8 cellular contexts compared by ENCODE assay signal in the genomic region with DNA sequence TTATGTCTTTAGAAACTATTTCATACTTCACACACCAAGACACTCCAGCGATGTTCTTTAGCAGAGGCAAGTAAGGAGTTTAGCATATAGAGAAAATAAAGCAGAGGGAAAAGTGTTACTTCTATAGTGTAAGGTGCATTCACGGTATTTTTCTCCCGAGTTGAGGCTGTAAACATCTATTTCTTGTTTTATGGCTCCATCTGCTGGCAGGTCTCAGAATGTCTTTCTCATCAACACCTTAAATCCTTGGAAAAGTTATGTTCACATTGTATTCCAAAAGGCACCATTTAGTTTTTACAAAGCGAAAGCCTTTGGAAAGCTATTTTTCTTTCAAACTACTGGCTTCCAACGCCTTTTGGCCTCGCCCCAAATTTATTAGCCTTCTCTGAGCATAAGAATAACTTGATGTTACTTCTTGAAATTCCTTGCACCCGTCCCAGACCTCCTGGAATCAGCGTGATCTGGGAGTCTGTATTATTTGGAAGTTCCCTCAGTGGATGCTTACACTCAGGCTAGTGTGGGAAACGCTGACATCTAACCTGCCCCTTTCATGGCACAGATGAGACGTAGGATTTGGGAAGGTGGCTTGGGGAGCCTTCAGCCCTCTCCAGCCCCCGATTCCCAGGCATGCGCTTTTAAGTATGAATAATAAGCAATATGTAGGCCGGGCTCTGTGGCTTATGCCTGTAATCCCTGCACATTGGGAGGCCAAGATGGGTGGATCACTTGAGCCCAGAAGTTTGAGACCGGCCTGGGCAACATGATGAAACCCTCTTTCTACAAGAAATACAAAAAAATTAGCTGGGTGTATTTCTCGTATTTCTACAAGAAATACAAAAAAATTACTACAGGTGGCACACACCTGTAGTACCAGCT. TPM values are rescaled to one million over a fixed set of nuclear protein-coding genes. Genes with fewer than 3 reads are reported as not detected.
DNase-seq lines count a peak whose midpoint lies in the region; ATAC-seq, FAIRE-seq and TF ChIP-seq lines count a peak whose summit lies in the region.

No MANE protein-coding gene starts in this region.

- TF ChIP-seq CTCF in OCI-LY7 (conservative IDR thresholded peaks at IDR 0.05; ENCODE audit: low read length): peak; percentile 87
- peak; percentile 22 for TF ChIP-seq CTCF in mucosa of descending colon (IDR thresholded peaks at IDR 0.05)

- no peaks in the 10 kb centered on the region for H3K9me2 ChIP-seq in OCI-LY7 (ENCODE audit: insufficient read depth, low read length)

- no peak overlapping the region for H3K4me3 ChIP-seq in OCI-LY7 (ENCODE audit: low read depth, low read length, poor library complexity, severe bottlenecking)
- H3K4me3 ChIP-seq in mucosa of descending colon: no peak overlapping the region

- H4K20me1 ChIP-seq in OCI-LY7 (ENCODE audit: insufficient read depth, low read length): no peaks in the 10 kb centered on the region

- H3K79me2 ChIP-seq in OCI-LY7 (ENCODE audit: insufficient read depth, low read depth, low read length): no peaks in the 10 kb centered on the region

- no peak overlapping the region for H3K27ac ChIP-seq in OCI-LY7 (ENCODE audit: low read depth, low read length, poor library complexity, severe bottlenecking)

- no peaks in the 10 kb centered on the region for H3K9me3 ChIP-seq in OCI-LY7 (ENCODE audit: low read length)
- H3K9me3 ChIP-seq in mucosa of descending colon: no peaks in the 10 kb centered on the region

- no peaks in the 10 kb centered on the region for H3K4me1 ChIP-seq in OCI-LY7 (ENCODE audit: insufficient read depth, low read length, poor library complexity, severe bottlenecking)
- peaks cover 3% of the 10 kb centered on the region for H3K4me1 ChIP-seq in mucosa of descending colon (ENCODE audit: low read depth)

- ATAC-seq in mucosa of descending colon (peak; percentile 42), HG02571 (IDR thresholded peaks at IDR 0.05; ENCODE audit: unreplicated experiment) (no peak)

- FAIRE-seq in HTR-8/SVneo (lab: Jason Lieb, UNC): no peak

- BruUV-seq in OCI-LY7 (replicated peaks; lab: Mats Ljungman, UMichigan): no TSS peak

- POLR2A ChIA-PET in OCI-LY7 (lab: Charles Lee): interaction anchor here (0.7 kb wide), 1 partner anchor 1213 kb away, joined by 3 read pairs; no protein-coding TSS in a partner anchor

- DNase-seq in NOMO-1 treated with DMSO at 0.1 percent for 48 hours (lab: John Stamatoyannopoulos, UW; ENCODE audit: unreplicated experiment) (peak; percentile 23), NOMO-1 treated with dmso at 0.1 percent for 144 hours (lab: John Stamatoyannopoulos, UW; ENCODE audit: unreplicated experiment) (no peak), HTR-8/SVneo (ENCODE audit: insufficient read length, low spot score) (peak; percentile 38), OCI-LY7 (ENCODE audit: low spot score) (peak; percentile 49), dermis blood vessel endothelial cell (peak; percentile 77), mucosa of descending colon (peak in 1 of 3 donors; percentile 83)
- DNase-seq in activated CD4-positive, CD25-positive, alpha-beta regulatory T cell (lab: John Stamatoyannopoulos, UW): no peak

- no peak overlapping the region for H2AFZ ChIP-seq in OCI-LY7 (ENCODE audit: low read length)

- intact Hi-C loops in OCI-LY7 (cut with micrococcal nuclease; ENCODE audit: unreplicated experiment): loop anchor here (1.0 to 5.0 kb wide), 2 partner anchors 288 to 308 kb away; no protein-coding TSS in a partner anchor
- intact Hi-C loops in mucosa of descending colon (cut with DNase I, micrococcal nuclease): loop anchor here in 1 of 2 donors (5.0 kb wide), 1 partner anchor 293 kb away; no protein-coding TSS in a partner anchor

- no peak overlapping the region for H3K4me2 ChIP-seq in OCI-LY7 (ENCODE audit: low read length)

- no peaks in the 10 kb centered on the region for H3K36me3 ChIP-seq in OCI-LY7 (ENCODE audit: insufficient read depth, low read length)
- H3K36me3 ChIP-seq in mucosa of descending colon (ENCODE audit: low read depth): no peaks in the 10 kb centered on the region

- CTCF ChIA-PET in OCI-LY7 (lab: Charles Lee; ENCODE audit: unreplicated experiment): no interaction called here

RNA-seq across cellular contexts. Expression of a gene that starts 1.9 kb away (rescaled TPM):
- not detected in 2 replicates for total RNA-seq in OCI-LY7 (2014; rRNA removed; shearing (Covaris generic))
- total RNA-seq in OCI-LY7 (2022) (not detected in 2 replicates), dermis blood vessel endothelial cell (not detected in 2 replicates), mucosa of descending colon (under 1 TPM in 1 of 3 donors, not detected in 2; 0.23 TPM)

Comparison
In these comparisons a context has a peak if more than half of its experiments do, and no peak if none do; other contexts are left out.
1. DNase-seq: peak in NOMO-1 treated with DMSO at 0.1 percent for 48 hours (single experiment), HTR-8/SVneo (single experiment), OCI-LY7 (single experiment) and dermis blood vessel endothelial cell (single experiment); none in NOMO-1 treated with dmso at 0.1 percent for 144 hours (single experiment) and activated CD4-positive, CD25-positive, alpha-beta regulatory T cell (0 of 4).